Comparison of ENCODE assay signal across 24 cellular contexts in genomic region chr3:72205297-72205696, GRCh38.
DNase-seq lines count a peak whose midpoint lies in the region; ATAC-seq, FAIRE-seq and TF ChIP-seq lines count a peak whose summit lies in the region.
"Had no signal": no experiment of that assay in that cellular context is flagged by ENCODE, and none has a peak within 500 bp of the region (broad histone marks: within the 10 kb centered on the region; RNA-seq: fewer than 3 reads in every experiment).

No MANE protein-coding gene starts in this region.

- no peak overlapping the region for H3K4me2 ChIP-seq in HepG2 (ENCODE audit: low read depth, low read length)
- H3K4me2 ChIP-seq: A549, GM23338 had no signal

- H4K20me1 ChIP-seq in HepG2 (ENCODE audit: insufficient read depth, low read length), result no peaks in the 10 kb centered on the region
- H4K20me1 ChIP-seq: BLaER1 treated with 17β-estradiol and CSF1 and Interleukin-3, amounts not matched to agents 10 nM and 100 nM had no signal

- intact Hi-C loops in HepG2 (cut with micrococcal nuclease; ENCODE audit: unreplicated experiment), result no loop called here

- no peak; the same call in 2 of the 3 replicates for ATAC-seq in HepG2
- no peak for ATAC-seq in GM18907 (IDR thresholded peaks at IDR 0.05; ENCODE audit: unreplicated experiment)
- no peak for ATAC-seq in GM21526 (IDR thresholded peaks at IDR 0.05; ENCODE audit: low FRiP score, unreplicated experiment)
- no peak for ATAC-seq in GM19467 (IDR thresholded peaks at IDR 0.05; ENCODE audit: unreplicated experiment)
- ATAC-seq: A549, GM12878, GM23338, HCT116 had no signal

- no peak for TF ChIP-seq CTCF in HepG2 (CRISPR knock-in tag; IDR thresholded peaks at IDR 0.05)

- in situ Hi-C loops in HepG2 (cut with HindIII; ENCODE audit: extremely low pct_ligation_motif_present, low pct_unique_long_range_greater_than_20kb), result no loop called here

- no peak overlapping the region for H3K4me3 ChIP-seq in HepG2 (replicated peaks in 1 of 3; ENCODE audit: insufficient read depth in 1 of 3, low read depth in 2 of 3, low read length in 3 of 3)
- H3K4me3 ChIP-seq: A549; BLaER1 treated with 17β-estradiol and CSF1 and Interleukin-3, amounts not matched to agents 10 nM and 100 nM; GM12878; GM23338 had no signal

- peak; percentile 9 for DNase-seq in NCI-H2227 (lab: John Stamatoyannopoulos, UW; ENCODE audit: unreplicated experiment)
- no peak for DNase-seq in NCI-H2227 treated with DMSO at 0.1 percent for 48 hours (lab: John Stamatoyannopoulos, UW)
- peak; percentile 95 for DNase-seq in NCI-H524 treated with DMSO at 0.1 percent for 48 hours (lab: John Stamatoyannopoulos, UW)
- DNase-seq in HepG2 (ENCODE audit: low spot score), result no peak
- DNase-seq: 8988T; ACHN; AML-193; BE2C; CD4-positive, alpha-beta T cell; CD8-positive, alpha-beta memory T cell; DMS 273 treated with DMSO at 0.1 percent for 48 hours; DMS79; EL; GDM1; H9 had no signal

- H3K27ac ChIP-seq in HepG2 (ENCODE audit: extremely low read length, insufficient read depth, low read length), result no peak overlapping the region
- H3K27ac ChIP-seq: A549; BLaER1 treated with 17β-estradiol and CSF1 and Interleukin-3, amounts not matched to agents 10 nM and 100 nM had no signal

- H3K9me3 ChIP-seq in HepG2 (ENCODE audit: low read length), result no peaks in the 10 kb centered on the region; the same call in 1 of the 2 replicates
- H3K9me3 ChIP-seq: BE2C had no signal

- H3K4me1 ChIP-seq in HepG2 (ENCODE audit: insufficient read depth, low read length), result peaks cover 7% of the 10 kb centered on the region
- H3K4me1 ChIP-seq: A549, BE2C had no signal

- TF ChIP-seq POLR2A in HepG2 (IDR thresholded peaks at IDR 0.05; ENCODE audit: insufficient read depth in 1 of 2, low read depth in 2 of 2, low read length in 2 of 2), result no peak

- H3K36me3 ChIP-seq in HepG2 (replicated peaks in 1 of 2; ENCODE audit: control insufficient read depth in 1 of 2, insufficient read depth in 2 of 2, low read length in 2 of 2), result no peaks in the 10 kb centered on the region
- H3K36me3 ChIP-seq: BE2C; BLaER1 treated with 17β-estradiol and CSF1 and Interleukin-3, amounts not matched to agents 10 nM and 100 nM had no signal

- no peak for FAIRE-seq in HepG2 (lab: Jason Lieb, UNC)
- FAIRE-seq: A549, D721Med, GM12878 had no signal

- no peaks in the 10 kb centered on the region for H3K79me2 ChIP-seq in HepG2 (ENCODE audit: insufficient read depth, low read length)

- CTCF ChIA-PET in HepG2 (lab: Yijun Ruan, JAX; ENCODE audit: low intra/inter-chr PET ratio, low total read pairs), result no interaction called here

- TF ChIP-seq EP300 in HepG2 (IDR thresholded peaks at IDR 0.05; ENCODE audit: low read depth in 2 of 2, low read length in 2 of 2) (no peak), HepG2 (CRISPR knock-in tag; IDR thresholded peaks at IDR 0.05; ENCODE audit: borderline replicate concordance) (no peak)

- no peak for TF ChIP-seq RAD21 in HepG2 (CRISPR knock-in tag; IDR thresholded peaks at IDR 0.05)

- H2AFZ ChIP-seq in HepG2 (ENCODE audit: low read length), result no peak overlapping the region

- H3K27me3 ChIP-seq in HepG2 (ENCODE audit: control insufficient read depth in 1 of 2, insufficient read depth in 2 of 2, low read length in 2 of 2), result no peaks in the 10 kb centered on the region; a peak in 1 of 5 replicates
- H3K27me3 ChIP-seq: BE2C; BLaER1 treated with 17β-estradiol and CSF1 and Interleukin-3, amounts not matched to agents 10 nM and 100 nM had no signal

- BruUV-seq in HepG2 (replicated peaks; lab: Mats Ljungman, UMichigan), result no TSS peak

- 34% methylated on average over 5 of the region's 5 CpGs for WGBS in HepG2 (ENCODE audit: low lambda C conversion rate)

- POLR2A ChIA-PET in HepG2 (lab: Yijun Ruan, JAX), result no interaction called here

- no peak overlapping the region for H3K9ac ChIP-seq in HepG2 (ENCODE audit: insufficient read depth, low read depth, low read length)
- H3K9ac ChIP-seq: BLaER1 treated with 17β-estradiol and CSF1 and Interleukin-3, amounts not matched to agents 10 nM and 100 nM had no signal

TF ChIP-seq in HepG2, 621 proteins besides CTCF, POLR2A, EP300 and RAD21:
- no peak for TF ChIP-seq ZNF749 (CRISPR knock-in tag; IDR thresholded peaks at IDR 0.05; ENCODE audit: borderline replicate concordance)
- peak; percentile 27; the same call in 1 of the 2 replicates for TF ChIP-seq HNF4A (CRISPR knock-in tag; IDR thresholded peaks at IDR 0.05)

Comparison
In these comparisons a context has a peak if more than half of its experiments do, and no peak if none do; other contexts are left out.
1. DNase-seq: peak in NCI-H2227 (single experiment) and NCI-H524 treated with DMSO at 0.1 percent for 48 hours (single experiment); none in NCI-H2227 treated with DMSO at 0.1 percent for 48 hours (single experiment) and HepG2 (single experiment).